Comparison of ENCODE assay signal across 18 cellular contexts in genomic region chr17:13503526-13503925, GRCh38.
DNase-seq lines count a peak whose midpoint lies in the region; ATAC-seq, FAIRE-seq and TF ChIP-seq lines count a peak whose summit lies in the region.
"Had no signal": no experiment of that assay in that cellular context is flagged by ENCODE, and none has a peak within 500 bp of the region (broad histone marks: within the 10 kb centered on the region; RNA-seq: fewer than 3 reads in every experiment).

No MANE protein-coding gene starts in this region.

- FAIRE-seq in H54 (lab: Jason Lieb, UNC) = peak; percentile 55
- FAIRE-seq: A204.1, H1, HepG2, HTR-8/SVneo had no signal

- no peak overlapping the region for H3K4me3 ChIP-seq in CD4-positive, alpha-beta memory T cell (ENCODE audit: low read length in 2 of 2)

- no peak for ATAC-seq in T-helper 17 cell
- ATAC-seq: HCT116, HepG2 had no signal

- H3K27me3 Mint-ChIP-seq in T-helper 17 cell = peaks cover 14% of the 10 kb centered on the region
- no peaks in the 10 kb centered on the region for H3K27me3 Mint-ChIP-seq in CD4-positive, alpha-beta memory T cell

- no peaks in the 10 kb centered on the region for H3K9me3 Mint-ChIP-seq in CD4-positive, alpha-beta memory T cell
- H3K9me3 Mint-ChIP-seq: CD8-positive, alpha-beta memory T cell had no signal

- no peak overlapping the region for H3K27ac ChIP-seq in CD4-positive, alpha-beta memory T cell (ENCODE audit: low read depth, low read length)

- POLR2A ChIA-PET in CD4-positive, alpha-beta memory T cell (lab: Charles Lee; ENCODE audit: partially characterized antibody) = no interaction called here

- H3K9me3 ChIP-seq in T-helper 17 cell (ENCODE audit: control insufficient read depth, low read length, poor library complexity, severe bottlenecking) = no peaks in the 10 kb centered on the region
- H3K9me3 ChIP-seq in CD4-positive, alpha-beta memory T cell (ENCODE audit: control insufficient read depth in 1 of 2, low read length in 2 of 2) = no peaks in the 10 kb centered on the region
- H3K9me3 ChIP-seq: BE2C, Caco-2 had no signal

- peak overlapping the region; percentile 54 for H3K27ac Mint-ChIP-seq in T-helper 17 cell
- H3K27ac Mint-ChIP-seq in CD4-positive, alpha-beta memory T cell = no peak overlapping the region
- H3K27ac Mint-ChIP-seq: CD14-positive monocyte; CD8-positive, alpha-beta memory T cell had no signal

- no peaks in the 10 kb centered on the region for H3K4me1 Mint-ChIP-seq in T-helper 17 cell
- no peaks in the 10 kb centered on the region for H3K4me1 Mint-ChIP-seq in CD4-positive, alpha-beta memory T cell
- H3K4me1 Mint-ChIP-seq: CD14-positive monocyte had no signal

- H3K36me3 ChIP-seq in CD4-positive, alpha-beta memory T cell (ENCODE audit: insufficient read depth, low read length) = no peaks in the 10 kb centered on the region
- H3K36me3 ChIP-seq: BE2C had no signal

- no peaks in the 10 kb centered on the region for H3K36me3 Mint-ChIP-seq in T-helper 17 cell (ENCODE audit: low read depth)
- H3K36me3 Mint-ChIP-seq in CD4-positive, alpha-beta memory T cell = no peaks in the 10 kb centered on the region
- H3K36me3 Mint-ChIP-seq: CD14-positive monocyte; CD8-positive, alpha-beta memory T cell had no signal

- H3K4me3 Mint-ChIP-seq in T-helper 17 cell = no peak overlapping the region
- no peak overlapping the region for H3K4me3 Mint-ChIP-seq in CD4-positive, alpha-beta memory T cell
- H3K4me3 Mint-ChIP-seq: CD14-positive monocyte; CD8-positive, alpha-beta memory T cell had no signal

- TF ChIP-seq POLR2A in H54 (IDR thresholded peaks at IDR 0.05; ENCODE audit: low read depth, low read length) = no peak

- CTCF ChIA-PET in CD4-positive, alpha-beta memory T cell (lab: Charles Lee; ENCODE audit: partially characterized antibody) = no interaction called here

- intact Hi-C loops in CD4-positive, alpha-beta memory T cell (cut with micrococcal nuclease) = no loop called here

- no peaks in the 10 kb centered on the region for H3K4me1 ChIP-seq in CD4-positive, alpha-beta memory T cell (ENCODE audit: insufficient read depth, low read length)
- H3K4me1 ChIP-seq: BE2C, Caco-2 had no signal

- no peak for DNase-seq in H54 (ENCODE audit: insufficient read length, low spot score)
- DNase-seq in LHCN-M2 (ENCODE audit: low read depth) = peak; percentile 28
- no peak for DNase-seq in T-helper 17 cell
- DNase-seq in kidney tubule cell (ENCODE audit: low spot score) = peak; percentile 2
- no peak for DNase-seq in NCI-H446 (lab: John Stamatoyannopoulos, UW)
- no peak for DNase-seq in pons (ENCODE audit: low spot score)
- no peak for DNase-seq in iPS-NIHi7 (ENCODE audit: extremely low spot score)
- no peak for DNase-seq in CD4-positive, alpha-beta memory T cell
- DNase-seq: BE2C; Caco-2; CD8-positive, alpha-beta memory T cell; DMS53 had no signal

- H3K27me3 ChIP-seq in CD4-positive, alpha-beta memory T cell (ENCODE audit: insufficient read depth, low read length) = no peaks in the 10 kb centered on the region
- H3K27me3 ChIP-seq: BE2C had no signal

Comparison
In these comparisons a context has a peak if more than half of its experiments do, and no peak if none do; other contexts are left out.
1. DNase-seq: peak in LHCN-M2 (single experiment) and kidney tubule cell (single experiment); none in H54 (single experiment), T-helper 17 cell (0 of 3), NCI-H446 (0 of 2), pons (single experiment), iPS-NIHi7 (single experiment) and CD4-positive, alpha-beta memory T cell (0 of 5).